ENCODE assay signal across 18 cellular contexts in genomic region chr10:105857284-105858264, GRCh38.
"Had no signal": no experiment of that assay in that cellular context is flagged by ENCODE, and none has a peak within 500 bp of the region (broad histone marks: within the 10 kb centered on the region; RNA-seq: fewer than 3 reads in every experiment).

No MANE protein-coding gene starts in this region.

- H3K27ac ChIP-seq: dorsolateral prefrontal cortex, gastrocnemius medialis, neutrophil, pancreas, right lobe of liver, thoracic aorta, tibial nerve, upper lobe of left lung had no signal

- H3K36me3 ChIP-seq: gastrocnemius medialis, neutrophil, pancreas, right lobe of liver, thoracic aorta, tibial nerve, upper lobe of left lung had no signal

- H3K4me1 Mint-ChIP-seq: natural killer cell; stimulated activated naive B cell treated with anti-CD40 and anti-IgM and Interleukin-4, amounts not matched to agents 10 μg/mL and 1 μg/mL and 100 μg/mL, for 72 hours had no signal

- H3K4me3 ChIP-seq: dorsolateral prefrontal cortex, gastrocnemius medialis, pancreas, right lobe of liver, thoracic aorta, tibial nerve, upper lobe of left lung had no signal

- H3K4me1 ChIP-seq: gastrocnemius medialis, pancreas, tibial nerve had no signal

- H3K27me3 Mint-ChIP-seq: stimulated activated naive B cell treated with anti-CD40 and anti-IgM and Interleukin-4, amounts not matched to agents 10 μg/mL and 1 μg/mL and 100 μg/mL, for 72 hours; stimulated activated naive CD8-positive, alpha-beta T cell treated with anti-CD3 and anti-CD28 coated beads, Interleukin-15, Interleukin-2, amounts not matched to agents 100 ng/mL and 50 ng/mL, for 24 hours had no signal

- H3K36me3 Mint-ChIP-seq: natural killer cell; stimulated activated naive B cell treated with anti-CD40 and anti-IgM and Interleukin-4, amounts not matched to agents 10 μg/mL and 1 μg/mL and 100 μg/mL, for 72 hours had no signal

- H3K4me3 Mint-ChIP-seq: natural killer cell; neural crest cell; stimulated activated naive B cell treated with anti-CD40 and anti-IgM and Interleukin-4, amounts not matched to agents 10 μg/mL and 1 μg/mL and 100 μg/mL, for 72 hours; stimulated activated naive CD8-positive, alpha-beta T cell treated with anti-CD3 and anti-CD28 coated beads, Interleukin-15, Interleukin-2, amounts not matched to agents 100 ng/mL and 50 ng/mL, for 24 hours had no signal

- H3K27me3 ChIP-seq: dorsolateral prefrontal cortex, gastrocnemius medialis, neutrophil, pancreas, tibial nerve, upper lobe of left lung had no signal

- H3K9me3 Mint-ChIP-seq: neural crest cell; stimulated activated naive CD8-positive, alpha-beta T cell treated with anti-CD3 and anti-CD28 coated beads, Interleukin-15, Interleukin-2, amounts not matched to agents 100 ng/mL and 50 ng/mL, for 24 hours had no signal

- H3K27ac Mint-ChIP-seq: natural killer cell; stimulated activated naive B cell treated with anti-CD40 and anti-IgM and Interleukin-4, amounts not matched to agents 10 μg/mL and 1 μg/mL and 100 μg/mL, for 72 hours; stimulated activated naive CD8-positive, alpha-beta T cell treated with anti-CD3 and anti-CD28 coated beads, Interleukin-15, Interleukin-2, amounts not matched to agents 100 ng/mL and 50 ng/mL, for 24 hours had no signal

- ATAC-seq: gastrocnemius medialis; natural killer cell; pancreas; right lobe of liver; stimulated activated naive B cell treated with anti-CD40 and anti-IgM and Interleukin-4, amounts not matched to agents 10 μg/mL and 1 μg/mL and 100 μg/mL, for 72 hours had no signal

- DNase-seq: dorsolateral prefrontal cortex; effector CD4-positive, alpha-beta T cell; gastrocnemius medialis; head of caudate nucleus; mammary epithelial cell; natural killer cell; pancreas; right lobe of liver; small intestine; stimulated activated CD4-positive, alpha-beta T cell treated with anti-CD3 and anti-CD28 coated beads, Interleukin-15, amount 100 ng/mL, for 24 hours; stimulated activated CD4-positive, alpha-beta T cell treated with anti-CD3 and anti-CD28 coated beads, Interleukin-2, amount 100 ng/mL, for 48 hours; stimulated activated naive B cell treated with anti-CD40 and anti-IgM and Interleukin-4, amounts not matched to agents 10 μg/mL and 1 μg/mL and 100 μg/mL, for 72 hours; upper lobe of left lung had no signal

- H3K9me3 ChIP-seq: gastrocnemius medialis, neutrophil, pancreas, right lobe of liver, thoracic aorta, tibial nerve, upper lobe of left lung had no signal
